Comparison of ENCODE assay signal across 34 cellular contexts in the genomic region with DNA sequence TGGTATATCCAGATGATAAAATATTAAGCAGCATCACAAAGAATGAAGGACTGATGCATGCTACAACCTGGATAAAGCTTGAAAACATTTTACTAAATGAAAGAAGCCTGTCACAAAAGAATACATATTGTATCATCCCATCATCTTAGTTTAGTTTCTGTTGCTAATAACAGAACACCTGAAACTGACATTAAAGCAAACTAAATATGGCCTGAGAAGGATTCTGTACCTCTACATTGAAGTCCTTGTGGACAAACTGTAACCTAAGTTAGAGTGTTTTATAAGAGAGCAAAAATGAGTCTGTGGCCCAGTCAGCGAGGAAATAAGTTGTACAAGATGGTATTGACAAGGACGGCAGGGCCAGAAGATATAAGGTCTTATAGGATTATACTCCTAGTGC.
"Had no signal": no experiment of that assay in that cellular context is flagged by ENCODE, and none has a peak within 500 bp of the region (broad histone marks: within the 10 kb centered on the region; RNA-seq: fewer than 3 reads in every experiment).

No MANE protein-coding gene starts in this region.

- H3K4me3 ChIP-seq: MG63 had no signal

- H3K27me3 ChIP-seq: MG63 had no signal

- H3K9me3 ChIP-seq: MG63 had no signal

- H3K27ac ChIP-seq: KMS-11 had no signal

- DNase-seq: Karpas-422, Kasumi-1, MG63, MV-4-11, NCI-H1048, NCI-H1092, NCI-H1092 treated with DMSO at 0.1 percent for 48 hours, NCI-H1105, NCI-H1105 treated with DMSO at 0.1 percent for 48 hours, NCI-H1417, NCI-H1417 treated with DMSO at 0.1 percent for 48 hours, NCI-H1436, NCI-H1436 treated with DMSO at 0.1 percent for 48 hours, NCI-H146, NCI-H1694, NCI-H1694 treated with DMSO at 0.1 percent for 48 hours, NCI-H187, NCI-H187 treated with DMSO at 0.1 percent for 48 hours, NCI-H1930, NCI-H2029, NCI-H2029 treated with DMSO at 0.1 percent for 48 hours, NCI-H2081, NCI-H2081 treated with DMSO at 0.1 percent for 48 hours, NCI-H2107, NCI-H2171, NCI-H2171 treated with DMSO at 0.1 percent for 48 hours, NCI-H2227 treated with DMSO at 0.1 percent for 48 hours, NCI-H226, NCI-H345, NCI-H446, NCI-H446 treated with DMSO at 0.1 percent for 48 hours, NCI-H510A, NCI-H510A treated with DMSO at 0.1 percent for 48 hours had no signal

- H3K9ac ChIP-seq: KMS-11 had no signal

- H3K4me2 ChIP-seq: KMS-11 had no signal

- H3K36me3 ChIP-seq: MG63 had no signal
